In the genomic region with DNA sequence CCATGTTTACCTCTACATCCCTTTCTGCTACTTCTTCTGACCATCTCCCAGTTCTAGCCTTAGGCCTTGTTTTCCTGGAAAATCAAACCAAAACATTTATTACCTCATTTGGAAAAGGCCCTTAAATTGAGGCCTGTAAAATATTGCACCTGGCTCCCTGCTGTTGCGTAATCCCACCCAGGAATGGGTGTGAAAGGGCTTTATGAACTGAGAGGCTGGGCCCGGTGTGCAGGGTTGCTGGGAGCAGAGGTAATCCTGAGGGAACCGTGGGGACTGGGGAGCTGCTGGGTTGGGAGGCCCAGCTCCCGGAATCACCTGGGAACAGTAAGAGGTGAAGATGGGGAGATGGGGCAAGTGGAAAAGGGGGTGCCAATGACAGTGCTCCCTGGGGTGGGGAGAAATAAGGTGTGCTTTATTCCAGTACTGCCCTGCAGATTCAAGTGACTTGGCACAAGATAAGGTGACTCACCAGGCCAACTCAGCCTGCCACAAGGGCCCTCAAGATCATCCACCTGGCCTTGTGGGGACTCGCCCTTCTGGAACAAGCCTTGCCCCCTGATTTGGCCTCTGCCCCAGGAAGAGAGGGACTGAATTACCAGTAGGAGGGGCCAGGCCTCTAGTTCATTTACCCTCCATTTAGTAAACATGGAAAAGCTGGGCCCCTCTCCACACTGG, we compare ENCODE assay signal across 16 cellular contexts. TPM values are rescaled to one million over a fixed set of nuclear protein-coding genes. Genes with fewer than 3 reads are reported as not detected.
A peak's percentile ranks its signal among the peaks of the same experiment; 100 is the strongest.
DNase-seq lines count a peak whose midpoint lies in the region; ATAC-seq, FAIRE-seq and TF ChIP-seq lines count a peak whose summit lies in the region.
"Had no signal": no experiment of that assay in that cellular context is flagged by ENCODE, and none has a peak within 500 bp of the region (broad histone marks: within the 10 kb centered on the region; RNA-seq: fewer than 3 reads in every experiment).

No MANE protein-coding gene starts in this region.

- peaks cover 49% of the 10 kb centered on the region for H3K36me3 Mint-ChIP-seq in endodermal cell (ENCODE audit: low read depth)
- peaks cover 56% of the 10 kb centered on the region for H3K36me3 Mint-ChIP-seq in activated T-cell treated with anti-CD3 and anti-CD28 coated beads, Interleukin-2, amount 50 U/mL, for 24 hours (ENCODE audit: low read depth)

- no peak for TF ChIP-seq CTCF in endodermal cell (conservative IDR thresholded peaks at IDR 0.05)
- TF ChIP-seq CTCF in pancreas (IDR thresholded peaks at IDR 0.05): no peak
- no peak for TF ChIP-seq CTCF in BE2C (IDR thresholded peaks at IDR 0.05; ENCODE audit: low read depth, low read length)

- DNase-seq in DMS53 treated with DMSO at 0.1 percent for 48 hours (lab: John Stamatoyannopoulos, UW; ENCODE audit: unreplicated experiment) (peak; percentile 96), NCI-H2029 treated with DMSO at 0.1 percent for 48 hours (lab: John Stamatoyannopoulos, UW) (peak; percentile 87), endodermal cell (peak; percentile 13), pancreas (peak in 2 of 6 donors; percentile 52 to 56), BE2C (no peak), NCI-H2227 (lab: John Stamatoyannopoulos, UW; ENCODE audit: unreplicated experiment) (no peak)
- DNase-seq in activated T-cell treated with anti-CD3 and anti-CD28 coated beads, Interleukin-2, amount 50 U/mL, for 24 hours: no peak
- no peak for DNase-seq in activated CD8-positive, alpha-beta memory T cell treated with anti-CD3 and anti-CD28 coated beads for 24 hours
- DNase-seq: amniotic stem cell; C1 segment of cervical spinal cord; gastrocnemius medialis; left cardiac atrium; MV-4-11; NCI-H446 treated with DMSO at 0.1 percent for 48 hours; stimulated activated naive CD4-positive, alpha-beta T cell had no signal

- H3K4me3 Mint-ChIP-seq in endodermal cell: no peak overlapping the region
- no peak overlapping the region for H3K4me3 Mint-ChIP-seq in activated T-cell treated with anti-CD3 and anti-CD28 coated beads, Interleukin-2, amount 50 U/mL, for 24 hours

- H3K27ac Mint-ChIP-seq in endodermal cell: peak overlapping the region; percentile 10
- H3K27ac Mint-ChIP-seq in activated T-cell treated with anti-CD3 and anti-CD28 coated beads, Interleukin-2, amount 50 U/mL, for 24 hours: no peak overlapping the region

- H3K27me3 ChIP-seq in endodermal cell (ENCODE audit: control insufficient read depth, insufficient read depth, low read length, poor library complexity, severe bottlenecking) (no peaks in the 10 kb centered on the region), pancreas (no peaks in the 10 kb centered on the region), BE2C (no peaks in the 10 kb centered on the region)
- H3K27me3 ChIP-seq: gastrocnemius medialis had no signal

- H3K4me3 ChIP-seq in endodermal cell (ENCODE audit: low read length) (no peak overlapping the region), pancreas (no peak overlapping the region), BE2C (ENCODE audit: low read depth, low read length) (no peak overlapping the region)
- H3K4me3 ChIP-seq: gastrocnemius medialis had no signal

- no peak overlapping the region for H3K9ac ChIP-seq in endodermal cell (ENCODE audit: extremely low read depth, low read length, poor library complexity, severe bottlenecking)

- FAIRE-seq in pancreas (lab: Jason Lieb, UNC): no peak

- intact Hi-C loops in pancreas (cut with DNase I): no loop called here

- no peaks in the 10 kb centered on the region for H3K9me3 Mint-ChIP-seq in endodermal cell
- no peaks in the 10 kb centered on the region for H3K9me3 Mint-ChIP-seq in activated T-cell treated with anti-CD3 and anti-CD28 coated beads, Interleukin-2, amount 50 U/mL, for 24 hours

- WGBS in endodermal cell (ENCODE audit: insufficient coverage in 1 of 2, insufficient read length in 1 of 2), 2 experiments: 94 to 100% methylated on average over 2 to 5 of the region's 5 CpGs
- WGBS in pancreas, 2 donors: 79 to 84% methylated on average over 5 of the region's 5 CpGs

- H3K27me3 Mint-ChIP-seq in endodermal cell (ENCODE audit: insufficient read depth): no peaks in the 10 kb centered on the region
- no peaks in the 10 kb centered on the region for H3K27me3 Mint-ChIP-seq in activated T-cell treated with anti-CD3 and anti-CD28 coated beads, Interleukin-2, amount 50 U/mL, for 24 hours

- H3K27ac ChIP-seq in endodermal cell (ENCODE audit: low read depth, low read length) (no peak overlapping the region), pancreas (peak overlapping the region in 3 of 4 donors; percentile 13 to 62 (median 52))
- H3K27ac ChIP-seq: gastrocnemius medialis had no signal

- H3K9me3 ChIP-seq in endodermal cell (ENCODE audit: control insufficient read depth, low read length): no peaks in the 10 kb centered on the region
- H3K9me3 ChIP-seq in pancreas: no peaks in the 10 kb centered on the region
- H3K9me3 ChIP-seq in BE2C: no peaks in the 10 kb centered on the region
- H3K9me3 ChIP-seq: gastrocnemius medialis had no signal

- H3K36me3 ChIP-seq in endodermal cell (ENCODE audit: control insufficient read depth, insufficient read depth, low read length) (peaks cover 22% of the 10 kb centered on the region), pancreas (peaks cover 0 to under 1% (median 0%) of the 10 kb centered on the region in 3 donors), BE2C (no peaks in the 10 kb centered on the region)
- H3K36me3 ChIP-seq: gastrocnemius medialis had no signal

- peak; percentile 14 to 66 (median 60) for ATAC-seq in pancreas
- ATAC-seq: gastrocnemius medialis had no signal

- H3K4me1 ChIP-seq in endodermal cell (ENCODE audit: control insufficient read depth, insufficient read depth, low read length) (peaks cover 3% of the 10 kb centered on the region), pancreas (peaks cover 0 to 12% (median 0%) of the 10 kb centered on the region in 3 donors), BE2C (no peaks in the 10 kb centered on the region)
- H3K4me1 ChIP-seq: gastrocnemius medialis had no signal

- H3K4me1 Mint-ChIP-seq in endodermal cell: peaks cover 25% of the 10 kb centered on the region
- H3K4me1 Mint-ChIP-seq in activated T-cell treated with anti-CD3 and anti-CD28 coated beads, Interleukin-2, amount 50 U/mL, for 24 hours (ENCODE audit: low read depth): peaks cover 15% of the 10 kb centered on the region

RNA-seq across cellular contexts. Expression of gene KCNK5, which starts 44.2 kb away (rescaled TPM):
- 10 to 100 TPM; 29.8 to 32.2 TPM for total RNA-seq in endodermal cell
- polyA plus RNA-seq in endodermal cell (2013, experiment 1 of 2): 11.1 TPM
- polyA plus RNA-seq in endodermal cell (2013, experiment 2 of 2): 11.0 TPM
- total RNA-seq in pancreas: 10 to 100 TPM; 10.8 to 32.4 (median 18.7) TPM
- 10 to 100 TPM; 20.5 to 30.8 TPM for polyA plus RNA-seq in pancreas
- not detected for polyA plus RNA-seq in BE2C (2012; ENCODE audit: insufficient read depth, insufficient read length, low read depth)
- total RNA-seq: dermis microvascular lymphatic vessel endothelial cell had no signal

Comparison
In these comparisons a context has a peak if more than half of its experiments do, and no peak if none do; other contexts are left out.
1. DNase-seq: peak in DMS53 treated with DMSO at 0.1 percent for 48 hours (single experiment), NCI-H2029 treated with DMSO at 0.1 percent for 48 hours (single experiment) and endodermal cell (single experiment); none in activated T-cell treated with anti-CD3 and anti-CD28 coated beads, Interleukin-2, amount 50 U/mL, for 24 hours (single experiment), BE2C (single experiment), NCI-H2227 (single experiment) and activated CD8-positive, alpha-beta memory T cell treated with anti-CD3 and anti-CD28 coated beads for 24 hours (single experiment).